In genomic region chr3:52682016-52682415, GRCh38 we compare ENCODE assay signal across 8 cellular contexts. TPM values are rescaled to one million over a fixed set of nuclear protein-coding genes. Genes with fewer than 3 reads are reported as not detected.
DNase-seq lines count a peak whose midpoint lies in the region; TF ChIP-seq lines count a peak whose summit lies in the region.

No MANE protein-coding gene starts in this region.

- in situ Hi-C loops in SK-MEL-5 (cut with HindIII; ENCODE audit: low pct_unique_long_range_greater_than_20kb, low sequenced_read_pairs) = no loop called here

- no peaks in the 10 kb centered on the region for H3K9me2 ChIP-seq in neural cell (ENCODE audit: insufficient read depth, low read length)
- H3K9me2 ChIP-seq in Karpas-422 (replicated peaks; ENCODE audit: insufficient read depth, low read length) = no peaks in the 10 kb centered on the region

- H3K4me3 ChIP-seq in neural cell (ENCODE audit: low read length) (no peak overlapping the region), Karpas-422 (ENCODE audit: low read length) (no peak overlapping the region)

- peak; percentile 57 for DNase-seq in stimulated activated CD4-positive, alpha-beta T cell treated with anti-CD3 and anti-CD28 coated beads, Interleukin-15, amount 100 ng/mL, for 24 hours
- no peak for DNase-seq in stimulated activated CD4-positive, alpha-beta T cell treated with anti-CD3 and anti-CD28 coated beads, Interleukin-4, amount 100 ng/mL, for 4 hours
- DNase-seq in SK-MEL-5 (ENCODE audit: low read depth, low spot score) = peak; percentile 85
- peak; percentile 37 for DNase-seq in epidermal melanocyte (ENCODE audit: insufficient read length, low spot score)
- no peak for DNase-seq in NCI-H748 (lab: John Stamatoyannopoulos, UW; ENCODE audit: unreplicated experiment)
- DNase-seq in NCI-H510A (lab: John Stamatoyannopoulos, UW) = no peak
- no peak for DNase-seq in Karpas-422

- no peaks in the 10 kb centered on the region for H3F3A ChIP-seq in neural cell (ENCODE audit: insufficient read depth, low read length, poor library complexity, severe bottlenecking)

- H3K36me3 ChIP-seq in neural cell (ENCODE audit: insufficient read depth, low read length) (peaks cover 3% of the 10 kb centered on the region), Karpas-422 (ENCODE audit: insufficient read depth, low read length) (peaks cover 35% of the 10 kb centered on the region)

- H3K27ac ChIP-seq in neural cell (ENCODE audit: low read length) (no peak overlapping the region), Karpas-422 (ENCODE audit: low read length) (no peak overlapping the region)

- no peak for TF ChIP-seq EP300 in neural cell (conservative IDR thresholded peaks at IDR 0.05; ENCODE audit: poor library complexity, severe bottlenecking)

- H3K9me3 ChIP-seq in neural cell (ENCODE audit: low read length) (no peaks in the 10 kb centered on the region), Karpas-422 (ENCODE audit: low read length) (no peaks in the 10 kb centered on the region)

- H4K20me1 ChIP-seq in neural cell (ENCODE audit: insufficient read depth) = no peaks in the 10 kb centered on the region
- H4K20me1 ChIP-seq in Karpas-422 (ENCODE audit: insufficient read depth, low read depth, low read length) = no peaks in the 10 kb centered on the region

- H2AFZ ChIP-seq in neural cell (ENCODE audit: low read depth, low read length) (no peak overlapping the region), Karpas-422 (ENCODE audit: low read length) (no peak overlapping the region)

- H3K4me2 ChIP-seq in neural cell (ENCODE audit: low read length) (no peak overlapping the region), Karpas-422 (ENCODE audit: low read depth, low read length, poor library complexity, severe bottlenecking) (no peak overlapping the region)

- H3K9ac ChIP-seq in neural cell (ENCODE audit: low read length) (no peak overlapping the region), Karpas-422 (ENCODE audit: low read length) (no peak overlapping the region)

- TF ChIP-seq CTCF in neural cell (IDR thresholded peaks at IDR 0.05; ENCODE audit: poor library complexity, severe bottlenecking) = no peak

- TF ChIP-seq RAD21 in neural cell (conservative IDR thresholded peaks at IDR 0.05) = no peak

- peaks cover 59% of the 10 kb centered on the region for H3K79me2 ChIP-seq in neural cell (replicated peaks; ENCODE audit: insufficient read depth, low read length)
- H3K79me2 ChIP-seq in Karpas-422 (ENCODE audit: low read length) = peaks cover 85% of the 10 kb centered on the region

- H3K27me3 ChIP-seq in neural cell (ENCODE audit: insufficient read depth, low read depth, low read length) (no peaks in the 10 kb centered on the region), Karpas-422 (ENCODE audit: low read length) (no peaks in the 10 kb centered on the region)

- H3K4me1 ChIP-seq in Karpas-422 (ENCODE audit: low read length) = peaks cover 26% of the 10 kb centered on the region

TF ChIP-seq in neural cell, 6 proteins besides CTCF, POLR2A, EP300 and RAD21:
- TF ChIP-seq POLR2AphosphoS5 (IDR thresholded peaks at IDR 0.05) (no peak), MXI1 (conservative IDR thresholded peaks at IDR 0.05; ENCODE audit: poor library complexity, severe bottlenecking) (no peak), REST (IDR thresholded peaks at IDR 0.05; ENCODE audit: borderline replicate concordance) (no peak), EZH2 (IDR thresholded peaks at IDR 0.05; ENCODE audit: borderline replicate concordance, insufficient read depth, low read length, poor library complexity, severe bottlenecking) (no peak), TAF1 (IDR thresholded peaks at IDR 0.05; ENCODE audit: low read depth) (no peak), SMC3 (conservative IDR thresholded peaks at IDR 0.05; ENCODE audit: poor library complexity) (peak; percentile 39)

RNA-seq across cellular contexts. Expression of gene PBRM1, which starts 3.7 kb away (rescaled TPM):
- total RNA-seq in SK-MEL-5 (2014; rRNA removed; shearing (Covaris generic)) = 41.7 and 43.6 TPM in 2 replicates
- polyA plus RNA-seq in SK-MEL-5 (2015; cell fraction: cytosol; rRNA removed) = 27.5 and 35.6 TPM in 2 replicates
- 23.1 and 32.7 TPM in 2 replicates for polyA plus RNA-seq in SK-MEL-5 (2015; cell fraction: nucleus; rRNA removed)
- polyA plus RNA-seq in neural cell = 64.4 and 66.6 TPM in 2 replicates
- 248 and 289 TPM in 2 replicates for polyA minus RNA-seq in neural cell
- total RNA-seq in Karpas-422 (2014; rRNA removed; shearing (Covaris generic); ENCODE audit: low replicate concordance) = 38.4 and 53.3 TPM in 2 replicates

RNA-seq across cellular contexts. Expression of gene GNL3, which starts 3.8 kb away (rescaled TPM):
- 199 TPM in 2 replicates for total RNA-seq in SK-MEL-5 (2014; rRNA removed; shearing (Covaris generic))
- polyA plus RNA-seq in SK-MEL-5 (2015; cell fraction: cytosol; rRNA removed) = 156 and 162 TPM in 2 replicates
- 680 and 818 TPM in 2 replicates for polyA plus RNA-seq in SK-MEL-5 (2015; cell fraction: nucleus; rRNA removed)
- polyA plus RNA-seq in neural cell = 133 and 151 TPM in 2 replicates
- 88.6 and 93.4 TPM in 2 replicates for polyA minus RNA-seq in neural cell
- total RNA-seq in Karpas-422 (2014; rRNA removed; shearing (Covaris generic); ENCODE audit: low replicate concordance) = 96.9 and 138 TPM in 2 replicates

RNA-seq across cellular contexts. Expression of gene GLT8D1, which starts 23.6 kb away (rescaled TPM):
- 81.1 and 82.0 TPM in 2 replicates for total RNA-seq in SK-MEL-5 (2014; rRNA removed; shearing (Covaris generic))
- polyA plus RNA-seq in SK-MEL-5 (2015; cell fraction: cytosol; rRNA removed) = 71.8 and 92.0 TPM in 2 replicates
- 244 and 259 TPM in 2 replicates for polyA plus RNA-seq in SK-MEL-5 (2015; cell fraction: nucleus; rRNA removed)
- 177 and 182 TPM in 2 replicates for polyA plus RNA-seq in neural cell
- polyA minus RNA-seq in neural cell = 76.7 and 84.7 TPM in 2 replicates
- total RNA-seq in Karpas-422 (2014; rRNA removed; shearing (Covaris generic); ENCODE audit: low replicate concordance) = 34.7 and 52.0 TPM in 2 replicates

RNA-seq across cellular contexts. Expression of gene SPCS1, which starts 23.9 kb away (rescaled TPM):
- 443 and 451 TPM in 2 replicates for total RNA-seq in SK-MEL-5 (2014; rRNA removed; shearing (Covaris generic))
- 525 and 766 TPM in 2 replicates for polyA plus RNA-seq in SK-MEL-5 (2015; cell fraction: cytosol; rRNA removed)
- 71.7 and 104 TPM in 2 replicates for polyA plus RNA-seq in SK-MEL-5 (2015; cell fraction: nucleus; rRNA removed)
- polyA plus RNA-seq in neural cell = 97.4 TPM in 2 replicates
- 36.8 and 49.2 TPM in 2 replicates for polyA minus RNA-seq in neural cell
- 122 and 184 TPM in 2 replicates for total RNA-seq in Karpas-422 (2014; rRNA removed; shearing (Covaris generic); ENCODE audit: low replicate concordance)

Comparison
In these comparisons a context has a peak if more than half of its experiments do, and no peak if none do; other contexts are left out.
1. DNase-seq: peak in stimulated activated CD4-positive, alpha-beta T cell treated with anti-CD3 and anti-CD28 coated beads, Interleukin-15, amount 100 ng/mL, for 24 hours (single experiment), SK-MEL-5 (single experiment) and epidermal melanocyte (single experiment); none in stimulated activated CD4-positive, alpha-beta T cell treated with anti-CD3 and anti-CD28 coated beads, Interleukin-4, amount 100 ng/mL, for 4 hours (0 of 2), NCI-H748 (single experiment), NCI-H510A (single experiment) and Karpas-422 (single experiment).